16 cellular contexts compared by ENCODE assay signal in genomic region chr16:66849021-66849420, GRCh38. TPM values are rescaled to one million over a fixed set of nuclear protein-coding genes. Genes with fewer than 3 reads are reported as not detected.
A peak's percentile ranks its signal among the peaks of the same experiment; 100 is the strongest.
DNase-seq lines count a peak whose midpoint lies in the region; ATAC-seq and TF ChIP-seq lines count a peak whose summit lies in the region.
"Had no signal": no experiment of that assay in that cellular context is flagged by ENCODE, and none has a peak within 500 bp of the region (broad histone marks: within the 10 kb centered on the region; RNA-seq: fewer than 3 reads in every experiment).

No MANE protein-coding gene starts in this region.

- no peak overlapping the region for H3K4me3 ChIP-seq in H7 (ENCODE audit: insufficient read depth, low read depth, low read length)
- H3K4me3 ChIP-seq in RWPE2 (ENCODE audit: severe bottlenecking): no peak overlapping the region
- H3K4me3 ChIP-seq: GM23248 had no signal

- H3K27me3 ChIP-seq in H7 (ENCODE audit: control insufficient read depth, insufficient read depth, low read length) (peaks cover 33% of the 10 kb centered on the region), RWPE2 (ENCODE audit: insufficient read depth, poor library complexity, severe bottlenecking) (peaks cover 24% of the 10 kb centered on the region)

- H3K4me1 ChIP-seq in RWPE2 (ENCODE audit: insufficient read depth, poor library complexity, severe bottlenecking): no peaks in the 10 kb centered on the region

- no peak overlapping the region for H3K27ac Mint-ChIP-seq in activated T-cell treated with anti-CD3 and anti-CD28 coated beads, Interleukin-2, amount 50 U/mL, for 24 hours
- H3K27ac Mint-ChIP-seq in HFFc6: no peak overlapping the region
- H3K27ac Mint-ChIP-seq: B cell; CD4-positive, alpha-beta T cell had no signal

- peak; percentile 15 for DNase-seq in activated T-cell treated with anti-CD3 and anti-CD28 coated beads, Interleukin-2, amount 50 U/mL, for 24 hours
- DNase-seq in activated T-cell treated with anti-CD3 and anti-CD28 coated beads for 4 hours: no peak
- peak; percentile 31 for DNase-seq in H7
- peak; percentile 29 for DNase-seq in RWPE2 (ENCODE audit: low spot score)
- DNase-seq in islet precursor cell: peak; percentile 45
- DNase-seq in HFFc6: no peak
- DNase-seq: ACHN; C1 segment of cervical spinal cord; Calu3; CD4-positive, alpha-beta T cell; DMS 273 treated with DMSO at 0.1 percent for 48 hours; DMS79; GM23248 had no signal

- no peak for ATAC-seq in RWPE2 (ENCODE audit: low read depth)
- no peak for ATAC-seq in HG02852 (IDR thresholded peaks at IDR 0.05; ENCODE audit: unreplicated experiment)

- peaks cover 11% of the 10 kb centered on the region for H3K4me1 Mint-ChIP-seq in activated T-cell treated with anti-CD3 and anti-CD28 coated beads, Interleukin-2, amount 50 U/mL, for 24 hours (ENCODE audit: low read depth)
- no peaks in the 10 kb centered on the region; the same call in 1 of the 2 replicates for H3K4me1 Mint-ChIP-seq in HFFc6 (ENCODE audit: low read depth)

- H3K36me3 ChIP-seq in H7 (replicated peaks; ENCODE audit: control insufficient read depth, insufficient read depth, low read length) (no peaks in the 10 kb centered on the region), RWPE2 (ENCODE audit: low read depth) (no peaks in the 10 kb centered on the region)

- no peak overlapping the region for H3K4me3 Mint-ChIP-seq in activated T-cell treated with anti-CD3 and anti-CD28 coated beads, Interleukin-2, amount 50 U/mL, for 24 hours
- H3K4me3 Mint-ChIP-seq in HFFc6: no peak overlapping the region
- H3K4me3 Mint-ChIP-seq: B cell; CD4-positive, alpha-beta T cell had no signal

- TF ChIP-seq CTCF in RWPE2 (IDR thresholded peaks at IDR 0.05; ENCODE audit: poor library complexity, severe bottlenecking) (no peak), HFFc6 (IDR thresholded peaks at IDR 0.05) (no peak)

- H3K9me3 Mint-ChIP-seq in activated T-cell treated with anti-CD3 and anti-CD28 coated beads, Interleukin-2, amount 50 U/mL, for 24 hours: no peaks in the 10 kb centered on the region
- no peaks in the 10 kb centered on the region for H3K9me3 Mint-ChIP-seq in HFFc6
- H3K9me3 Mint-ChIP-seq: CD4-positive, alpha-beta T cell had no signal

- H3K36me3 Mint-ChIP-seq in activated T-cell treated with anti-CD3 and anti-CD28 coated beads, Interleukin-2, amount 50 U/mL, for 24 hours (ENCODE audit: low read depth): no peaks in the 10 kb centered on the region
- H3K36me3 Mint-ChIP-seq in HFFc6 (ENCODE audit: low read depth): no peaks in the 10 kb centered on the region

- no peaks in the 10 kb centered on the region for H3K9me3 ChIP-seq in RWPE2 (ENCODE audit: severe bottlenecking)

- no peak overlapping the region for H3K27ac ChIP-seq in RWPE2 (ENCODE audit: poor library complexity, severe bottlenecking)
- H3K27ac ChIP-seq: GM23248 had no signal

- peaks cover 25% of the 10 kb centered on the region for H3K27me3 Mint-ChIP-seq in activated T-cell treated with anti-CD3 and anti-CD28 coated beads, Interleukin-2, amount 50 U/mL, for 24 hours
- peaks cover 39% of the 10 kb centered on the region for H3K27me3 Mint-ChIP-seq in HFFc6 (ENCODE audit: insufficient read depth)

RNA-seq across cellular contexts. Expression of gene CA7, which starts 4.8 kb away (rescaled TPM):
- 0.48 and 0.78 TPM in 2 replicates for total RNA-seq in H7 (2014; rRNA removed; shearing (Covaris generic))
- not detected for total RNA-seq in HFFc6 (2021; fragmentation: NEBNext Ultra II Directional; extraction: Animal tissue kit (Norgen Biotek cat#: 25700))
- total RNA-seq: A172; B cell; Calu3; CD4-positive, alpha-beta T cell had no signal

RNA-seq across cellular contexts. Expression of gene NAE1, which starts 18.2 kb away (rescaled TPM):
- 149 and 165 TPM in 2 replicates for total RNA-seq in H7 (2014; rRNA removed; shearing (Covaris generic))
- total RNA-seq in HFFc6 (2021; fragmentation: NEBNext Ultra II Directional; extraction: Animal tissue kit (Norgen Biotek cat#: 25700)): 10 to 100 TPM; 47.3 to 57.5 (median 53.8) TPM

RNA-seq across cellular contexts. Expression of gene PDP2, which starts 31.3 kb away (rescaled TPM):
- total RNA-seq in H7 (2014; rRNA removed; shearing (Covaris generic)): 10.5 and 23.7 TPM in 2 replicates
- 10 to 100 TPM; 12.8 to 17.7 (median 16.2) TPM for total RNA-seq in HFFc6 (2021; fragmentation: NEBNext Ultra II Directional; extraction: Animal tissue kit (Norgen Biotek cat#: 25700))

RNA-seq across cellular contexts. Expression of gene TERB1, which starts 47.6 kb away (rescaled TPM):
- total RNA-seq in H7 (2014; rRNA removed; shearing (Covaris generic)): 0.11 TPM in 1 of 2 replicates, not detected in the other
- total RNA-seq in HFFc6 (2021; fragmentation: NEBNext Ultra II Directional; extraction: Animal tissue kit (Norgen Biotek cat#: 25700)): not detected
- total RNA-seq: A172, GM23248 had no signal

Comparison
In these comparisons a context has a peak if more than half of its experiments do, and no peak if none do; other contexts are left out.
1. DNase-seq: peak in activated T-cell treated with anti-CD3 and anti-CD28 coated beads, Interleukin-2, amount 50 U/mL, for 24 hours (single experiment), H7 (single experiment), RWPE2 (single experiment) and islet precursor cell (single experiment); none in activated T-cell treated with anti-CD3 and anti-CD28 coated beads for 4 hours (single experiment) and HFFc6 (single experiment).